11 cellular contexts compared by ENCODE assay signal in genomic region chr6:33429745-33430042, GRCh38. TPM values are rescaled to one million over a fixed set of nuclear protein-coding genes. Genes with fewer than 3 reads are reported as not detected.
A peak's percentile ranks its signal among the peaks of the same experiment; 100 is the strongest.
DNase-seq lines count a peak whose midpoint lies in the region; ATAC-seq and TF ChIP-seq lines count a peak whose summit lies in the region.
"Had no signal": no experiment of that assay in that cellular context is flagged by ENCODE, and none has a peak within 500 bp of the region (broad histone marks: within the 10 kb centered on the region; RNA-seq: fewer than 3 reads in every experiment).

No MANE protein-coding gene starts in this region.

- no peaks in the 10 kb centered on the region for H3K9me3 ChIP-seq in stomach
- no peaks in the 10 kb centered on the region for H3K9me3 ChIP-seq in colonic mucosa

- no peaks in the 10 kb centered on the region for H3K27me3 ChIP-seq in stomach
- H3K27me3 ChIP-seq in colonic mucosa: no peaks in the 10 kb centered on the region

- WGBS in stomach, 5 donors: 33 to 44% (median 41%) methylated on average over 3 of the region's 3 CpGs

- peaks cover 17% of the 10 kb centered on the region for H3K36me3 Mint-ChIP-seq in activated CD8-positive, alpha-beta T cell treated with anti-CD3 and anti-CD28 coated beads for 36 hours (ENCODE audit: low read depth)
- no peaks in the 10 kb centered on the region for H3K36me3 Mint-ChIP-seq in glutamatergic neuron (ENCODE audit: unreplicated experiment)

- TF ChIP-seq EP300 in stomach (IDR thresholded peaks at IDR 0.05): no peak

- H3K27ac ChIP-seq in stomach (peak overlapping the region in 3 of 5 donors; percentile 69 to 95 (median 94)), colonic mucosa (no peak overlapping the region)

- H3K9ac ChIP-seq in colonic mucosa (ENCODE audit: low read depth in 2 of 2, low read length in 2 of 2): peak overlapping the region in 1 of 2 donors; percentile 21

- H3K4me3 ChIP-seq in stomach (no peak overlapping the region), colonic mucosa (no peak overlapping the region)

- POLR2A ChIA-PET in activated CD8-positive, alpha-beta T cell treated with anti-CD3 and anti-CD28 coated beads for 36 hours (lab: Charles Lee): interaction anchor here (0.6 to 3.4 kb wide), 7 partner anchors 12 to 153 kb away, joined by 3 to 46 read pairs (median 4); partner anchors contain the start of genes B3GALT4, CUTA, SYNGAP1 and WDR46

- peak; percentile 21 for DNase-seq in activated gamma-delta T cell treated with Interleukin-2 at 50 U/mL for 16 hours
- DNase-seq in activated gamma-delta T cell (lab: John Stamatoyannopoulos, UW): no peak
- DNase-seq in activated CD8-positive, alpha-beta T cell treated with anti-CD3 and anti-CD28 coated beads for 36 hours: peak; percentile 28
- DNase-seq in glutamatergic neuron: no peak
- DNase-seq in stomach: no peak
- DNase-seq in mucosa of gallbladder (ENCODE audit: low spot score): no peak
- DNase-seq in colonic mucosa: no peak
- DNase-seq in C1 segment of cervical spinal cord (lab: John Stamatoyannopoulos, UW): no peak
- DNase-seq: activated naive CD4-positive, alpha-beta T cell treated with anti-CD3 and anti-CD28 coated beads, Interleukin-2, amount 50 U/mL, for 16 hours; NCI-H1105 treated with DMSO at 0.1 percent for 48 hours; T-helper 9 cell had no signal

- peaks cover 64% of the 10 kb centered on the region for H3K4me1 Mint-ChIP-seq in activated CD8-positive, alpha-beta T cell treated with anti-CD3 and anti-CD28 coated beads for 36 hours (ENCODE audit: low read depth)
- H3K4me1 Mint-ChIP-seq in glutamatergic neuron (ENCODE audit: low read depth, unreplicated experiment): peaks cover 61% of the 10 kb centered on the region

- intact Hi-C loops in activated CD8-positive, alpha-beta T cell treated with anti-CD3 and anti-CD28 coated beads for 36 hours (cut with micrococcal nuclease): loop anchor here (5.0 to 10.0 kb wide), 2 partner anchors 37 to 145 kb away; partner anchors contain the start of gene KIFC1
- intact Hi-C loops in stomach (cut with DNase I; ENCODE audit: low total_unique reads) (no loop called here), colonic mucosa (cut with DNase I) (no loop called here)

- H3K9me3 Mint-ChIP-seq in activated CD8-positive, alpha-beta T cell treated with anti-CD3 and anti-CD28 coated beads for 36 hours: no peaks in the 10 kb centered on the region
- H3K9me3 Mint-ChIP-seq in glutamatergic neuron (ENCODE audit: unreplicated experiment): peaks cover 8% of the 10 kb centered on the region

- TF ChIP-seq POLR2A in stomach (IDR thresholded peaks at IDR 0.05): no peak

- TF ChIP-seq CTCF in activated CD8-positive, alpha-beta T cell treated with anti-CD3 and anti-CD28 coated beads for 36 hours (IDR thresholded peaks at IDR 0.05): no peak
- TF ChIP-seq CTCF in glutamatergic neuron (IDR thresholded peaks at IDR 0.05; ENCODE audit: partially characterized antibody, unreplicated experiment) (no peak), stomach (IDR thresholded peaks at IDR 0.05) (no peak), colonic mucosa (IDR thresholded peaks at IDR 0.05) (no peak)

- no peaks in the 10 kb centered on the region for H3K27me3 Mint-ChIP-seq in activated CD8-positive, alpha-beta T cell treated with anti-CD3 and anti-CD28 coated beads for 36 hours
- H3K27me3 Mint-ChIP-seq in glutamatergic neuron (ENCODE audit: unreplicated experiment): peaks cover 7% of the 10 kb centered on the region

- peak overlapping the region; percentile 88 for H3K4me3 Mint-ChIP-seq in activated CD8-positive, alpha-beta T cell treated with anti-CD3 and anti-CD28 coated beads for 36 hours
- peak overlapping the region; percentile 93 for H3K4me3 Mint-ChIP-seq in glutamatergic neuron (ENCODE audit: unreplicated experiment)

- H3K4me1 ChIP-seq in stomach (peaks cover 36 to 89% (median 64%) of the 10 kb centered on the region in 4 donors), colonic mucosa (peaks cover 7% of the 10 kb centered on the region)

- peak overlapping the region; percentile 91 for H3K27ac Mint-ChIP-seq in activated CD8-positive, alpha-beta T cell treated with anti-CD3 and anti-CD28 coated beads for 36 hours
- no peak overlapping the region for H3K27ac Mint-ChIP-seq in glutamatergic neuron (ENCODE audit: unreplicated experiment)

- H3K36me3 ChIP-seq in stomach (peaks cover 0 to 8% (median 0%) of the 10 kb centered on the region in 4 donors), colonic mucosa (no peaks in the 10 kb centered on the region)

- CTCF ChIA-PET in activated CD8-positive, alpha-beta T cell treated with anti-CD3 and anti-CD28 coated beads for 36 hours (lab: Charles Lee): interaction anchor here (1.6 to 2.1 kb wide), 3 partner anchors 11 to 149 kb away, joined by 4 to 11 read pairs (median 5); no protein-coding TSS in a partner anchor

- no peak for ATAC-seq in activated CD8-positive, alpha-beta T cell treated with anti-CD3 and anti-CD28 coated beads for 36 hours

RNA-seq across cellular contexts. Expression of gene SYNGAP1, which starts 9.8 kb away (rescaled TPM):
- 10 to 100 TPM; 57.9 to 67.0 TPM for total RNA-seq in activated CD8-positive, alpha-beta T cell treated with anti-CD3 and anti-CD28 coated beads for 36 hours
- total RNA-seq in glutamatergic neuron (ENCODE audit: unreplicated experiment) (75.1 TPM), stomach (10 to 100 TPM in 2 of 5 donors, 1 to 10 TPM in 2, under 1 TPM in 1; 0.58 to 78.8 (median 7.7) TPM), mucosa of gallbladder (31.0 TPM), colonic mucosa (10 to 100 TPM in 1 of 2 donors, 1 to 10 TPM in 1; 5.3 to 10.4 TPM)
- polyA plus RNA-seq in stomach: 1 to 10 TPM; 3.9 to 5.6 (median 4.0) TPM

RNA-seq across cellular contexts. Expression of gene CUTA, which starts 11.8 kb away (rescaled TPM):
- 100 to 1,000 TPM; 155 to 160 TPM for total RNA-seq in activated CD8-positive, alpha-beta T cell treated with anti-CD3 and anti-CD28 coated beads for 36 hours
- 384 TPM for total RNA-seq in glutamatergic neuron (ENCODE audit: unreplicated experiment)
- total RNA-seq in stomach: 100 to 1,000 TPM in 3 of 5 donors, 10 to 100 TPM in 2; 12.8 to 203 (median 101) TPM
- 100 to 1,000 TPM; 162 to 233 (median 165) TPM for polyA plus RNA-seq in stomach
- total RNA-seq in mucosa of gallbladder: 238 TPM
- 100 to 1,000 TPM; 145 to 172 TPM for total RNA-seq in colonic mucosa

RNA-seq across cellular contexts. Expression of gene PHF1, which starts 18.9 kb away (rescaled TPM):
- 10 to 100 TPM; 31.9 to 32.6 TPM for total RNA-seq in activated CD8-positive, alpha-beta T cell treated with anti-CD3 and anti-CD28 coated beads for 36 hours
- 73.5 TPM for total RNA-seq in glutamatergic neuron (ENCODE audit: unreplicated experiment)
- total RNA-seq in stomach: 100 to 1,000 TPM in 1 of 5 donors, 10 to 100 TPM in 4; 22.0 to 125 (median 70.0) TPM
- 10 to 100 TPM; 56.3 to 99.9 (median 68.7) TPM for polyA plus RNA-seq in stomach
- total RNA-seq in mucosa of gallbladder: 82.3 TPM
- 10 to 100 TPM; 21.9 to 39.5 TPM for total RNA-seq in colonic mucosa

RNA-seq across cellular contexts. Expression of gene ZBTB9, which starts 24.7 kb away (rescaled TPM):
- 1 to 10 TPM; 7.8 to 8.7 TPM for total RNA-seq in activated CD8-positive, alpha-beta T cell treated with anti-CD3 and anti-CD28 coated beads for 36 hours
- total RNA-seq in glutamatergic neuron (ENCODE audit: unreplicated experiment) (9.6 TPM), stomach (1 to 10 TPM in 3 of 5 donors, under 1 TPM in 1, not detected in 1; 0.45 to 7.8 (median 3.1) TPM), mucosa of gallbladder (8.0 TPM), colonic mucosa (1 to 10 TPM; 4.8 to 8.1 TPM)
- 1 to 10 TPM; 2.4 to 4.2 (median 2.6) TPM for polyA plus RNA-seq in stomach

RNA-seq across cellular contexts. Expression of gene KIFC1, which starts 38.1 kb away (rescaled TPM):
- 10 to 100 TPM; 93.4 to 96.0 TPM for total RNA-seq in activated CD8-positive, alpha-beta T cell treated with anti-CD3 and anti-CD28 coated beads for 36 hours
- total RNA-seq in glutamatergic neuron (ENCODE audit: unreplicated experiment) (14.8 TPM), stomach (10 to 100 TPM in 1 of 5 donors, 1 to 10 TPM in 3, not detected in 1; 4.2 to 15.4 (median 6.7) TPM), mucosa of gallbladder (2.1 TPM), colonic mucosa (10 to 100 TPM; 15.8 to 74.6 TPM)
- 1 to 10 TPM in 2 of 3 donors, under 1 TPM in 1; 0.46 to 9.9 (median 5.4) TPM for polyA plus RNA-seq in stomach

Comparison
In these comparisons a context has a peak if more than half of its experiments do, and no peak if none do; other contexts are left out.
1. DNase-seq: peak in activated gamma-delta T cell treated with Interleukin-2 at 50 U/mL for 16 hours (single experiment) and activated CD8-positive, alpha-beta T cell treated with anti-CD3 and anti-CD28 coated beads for 36 hours (single experiment); none in activated gamma-delta T cell (single experiment), glutamatergic neuron (single experiment), stomach (single experiment), mucosa of gallbladder (single experiment), colonic mucosa (single experiment) and C1 segment of cervical spinal cord (0 of 14).